In genomic region chr3:172653004-172653403, GRCh38 we compare ENCODE assay signal across 17 cellular contexts. TPM values are rescaled to one million over a fixed set of nuclear protein-coding genes. Genes with fewer than 3 reads are reported as not detected.
A peak's percentile ranks its signal among the peaks of the same experiment; 100 is the strongest.
DNase-seq lines count a peak whose midpoint lies in the region; TF ChIP-seq lines count a peak whose summit lies in the region.
"Had no signal": no experiment of that assay in that cellular context is flagged by ENCODE, and none has a peak within 500 bp of the region (broad histone marks: within the 10 kb centered on the region; RNA-seq: fewer than 3 reads in every experiment).

No MANE protein-coding gene starts in this region.

- no peak for TF ChIP-seq CTCF in HFFc6 (IDR thresholded peaks at IDR 0.05)
- TF ChIP-seq CTCF in BE2C (IDR thresholded peaks at IDR 0.05; ENCODE audit: low read depth, low read length), result no peak

- DNase-seq in DMS53 (lab: John Stamatoyannopoulos, UW) (peak; percentile 40), HFFc6 (no peak), NCI-H446 treated with DMSO at 0.1 percent for 48 hours (lab: John Stamatoyannopoulos, UW) (peak; percentile 98), medulla oblongata (ENCODE audit: extremely low spot score) (peak; percentile 50), glomerular visceral epithelial cell (ENCODE audit: extremely low spot score) (no peak), BE2C (no peak), midbrain (lab: John Stamatoyannopoulos, UW) (no peak), NCI-H1694 treated with DMSO at 0.1 percent for 48 hours (lab: John Stamatoyannopoulos, UW) (no peak)
- DNase-seq: ACHN; CD8-positive, alpha-beta T cell; NCI-H187; NCI-H2171 treated with DMSO at 0.1 percent for 48 hours; NCI-H526; SHP77; T-helper 17 cell had no signal

- H3K4me1 ChIP-seq in BE2C, result no peaks in the 10 kb centered on the region

- H3K4me3 Mint-ChIP-seq in HFFc6, result no peak overlapping the region
- H3K4me3 Mint-ChIP-seq: B cell; CD8-positive, alpha-beta T cell; IgD-negative memory B cell; T-helper 17 cell had no signal

- peaks cover 4% of the 10 kb centered on the region; the same call in 1 of the 2 replicates for H3K27me3 Mint-ChIP-seq in HFFc6 (ENCODE audit: insufficient read depth)
- H3K27me3 Mint-ChIP-seq: B cell, IgD-negative memory B cell, T-helper 17 cell had no signal

- H3K4me3 ChIP-seq in BE2C (ENCODE audit: low read depth, low read length), result no peak overlapping the region

- peaks cover 8% of the 10 kb centered on the region; the same call in 1 of the 2 replicates for H3K36me3 Mint-ChIP-seq in HFFc6 (ENCODE audit: low read depth)
- H3K36me3 Mint-ChIP-seq: CD8-positive, alpha-beta T cell; IgD-negative memory B cell had no signal

- H3K36me3 ChIP-seq in BE2C, result no peaks in the 10 kb centered on the region

- H3K27ac Mint-ChIP-seq in HFFc6, result 0 out of 2 replicates have a peak overlapping the region, but pooled peaks have one; percentile 18
- H3K27ac Mint-ChIP-seq: B cell; CD8-positive, alpha-beta T cell; T-helper 17 cell had no signal

- peaks cover 20% of the 10 kb centered on the region for H3K4me1 Mint-ChIP-seq in HFFc6 (ENCODE audit: low read depth)
- H3K4me1 Mint-ChIP-seq: B cell, T-helper 17 cell had no signal

- no peaks in the 10 kb centered on the region for H3K9me3 ChIP-seq in BE2C

- H3K27me3 ChIP-seq in BE2C, result no peaks in the 10 kb centered on the region

- H3K9me3 Mint-ChIP-seq in HFFc6, result no peaks in the 10 kb centered on the region
- H3K9me3 Mint-ChIP-seq: CD8-positive, alpha-beta T cell; IgD-negative memory B cell had no signal

RNA-seq across cellular contexts. Expression of gene NCEH1, which starts 57.9 kb away (rescaled TPM):
- total RNA-seq in HFFc6 (2021; fragmentation: NEBNext Ultra II Directional; extraction: Animal tissue kit (Norgen Biotek cat#: 25700)), result 10 to 100 TPM; 42.1 to 82.6 (median 76.3) TPM
- 4.0 TPM for polyA plus RNA-seq in BE2C (2012; ENCODE audit: insufficient read depth, insufficient read length, low read depth)

Comparison
In these comparisons a context has a peak if more than half of its experiments do, and no peak if none do; other contexts are left out.
1. DNase-seq: peak in DMS53 (single experiment), NCI-H446 treated with DMSO at 0.1 percent for 48 hours (single experiment) and medulla oblongata (single experiment); none in HFFc6 (single experiment), glomerular visceral epithelial cell (single experiment), BE2C (single experiment), midbrain (single experiment) and NCI-H1694 treated with DMSO at 0.1 percent for 48 hours (single experiment).